17 cellular contexts compared by ENCODE assay signal in the genomic region with DNA sequence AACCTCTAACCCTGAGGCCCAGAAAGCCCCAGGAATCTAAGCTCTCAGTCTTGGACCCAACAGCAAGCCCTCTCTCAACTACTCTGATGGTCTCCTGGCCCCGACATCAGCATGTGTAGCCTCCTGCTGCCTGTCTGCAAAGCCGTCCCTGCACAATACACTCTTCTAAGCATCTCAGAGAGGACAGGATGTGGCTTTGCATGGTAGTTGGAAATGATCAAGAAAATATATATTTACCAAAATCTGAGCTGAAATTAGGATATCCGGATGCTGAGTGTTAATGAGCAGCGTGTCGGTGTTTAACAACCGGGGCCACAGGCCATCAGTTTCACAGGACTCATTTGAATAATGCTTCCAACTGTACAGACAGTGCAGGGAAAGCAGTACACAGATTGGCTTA. TPM values are rescaled to one million over a fixed set of nuclear protein-coding genes. Genes with fewer than 3 reads are reported as not detected.
DNase-seq lines count a peak whose midpoint lies in the region; ATAC-seq and TF ChIP-seq lines count a peak whose summit lies in the region.
"Had no signal": no experiment of that assay in that cellular context is flagged by ENCODE, and none has a peak within 500 bp of the region (broad histone marks: within the 10 kb centered on the region; RNA-seq: fewer than 3 reads in every experiment).

No MANE protein-coding gene starts in this region.

- H3K18ac ChIP-seq in IMR-90 (ENCODE audit: low read depth, low read length), result peak overlapping the region; percentile 39; the same call in 1 of the 2 replicates

- no peak overlapping the region for H2BK5ac ChIP-seq in IMR-90 (ENCODE audit: low read depth, low read length, poor library complexity, severe bottlenecking)

- H3K23ac ChIP-seq in IMR-90 (ENCODE audit: low read depth, low read length), result no peak overlapping the region

- H4K8ac ChIP-seq in IMR-90 (ENCODE audit: low read depth in 2 of 2, low read length in 2 of 2), result no peak overlapping the region

- TF ChIP-seq RAD21 in IMR-90 (IDR thresholded peaks at IDR 0.05; ENCODE audit: low read length), result no peak

- peaks cover 0 to 27% (median 4%) of the 10 kb centered on the region in 11 experiments; a peak in 6 of 22 replicates for H3K36me3 ChIP-seq in BLaER1 treated with 17β-estradiol and CSF1 and Interleukin-3, amounts not matched to agents 10 nM and 100 nM
- H3K36me3 ChIP-seq in IMR-90 (ENCODE audit: control insufficient read depth, insufficient read depth, low read length), result no peaks in the 10 kb centered on the region
- H3K36me3 ChIP-seq in SK-N-MC (ENCODE audit: insufficient read depth, low read length), result no peaks in the 10 kb centered on the region

- H2BK15ac ChIP-seq in IMR-90 (ENCODE audit: low read depth, low read length), result peak overlapping the region; percentile 14; the same call in 1 of the 3 replicates

- WGBS in IMR-90 (ENCODE audit: extremely low coverage in 2 of 2, insufficient read length in 1 of 2), 2 experiments, result no CpG with 5 or more reads among the region's 6 CpGs

- ATAC-seq in IMR-90 (ENCODE audit: low read depth) (peak; percentile 46), left colon (peak; percentile 15), GM18511 (IDR thresholded peaks at IDR 0.05; ENCODE audit: unreplicated experiment) (no peak), GM19023 (IDR thresholded peaks at IDR 0.05; ENCODE audit: unreplicated experiment) (no peak), HG03439 (IDR thresholded peaks at IDR 0.05; ENCODE audit: unreplicated experiment) (no peak)
- ATAC-seq: GM12878, GM23338, HCT116 had no signal

- H3K79me1 ChIP-seq in IMR-90 (ENCODE audit: low read depth in 1 of 2, low read length in 2 of 2), result no peaks in the 10 kb centered on the region

- H3K9me3 ChIP-seq in BLaER1 treated with 17β-estradiol and CSF1 and Interleukin-3, amounts not matched to agents 10 nM and 100 nM (replicated peaks in 1 of 11), result peaks cover 17 to 46% (median 42%) of the 10 kb centered on the region in 11 experiments
- peaks cover 4% of the 10 kb centered on the region; the same call in 1 of the 2 replicates for H3K9me3 ChIP-seq in IMR-90 (ENCODE audit: control insufficient read depth, insufficient read depth, low read length)
- H3K9me3 ChIP-seq in SK-N-MC (ENCODE audit: low read depth, low read length), result peaks cover 8% of the 10 kb centered on the region

- peak overlapping the region; percentile 27; the same call in 1 of the 2 replicates for H3K4ac ChIP-seq in IMR-90 (ENCODE audit: low read depth, low read length)

- no peak overlapping the region for H2AFZ ChIP-seq in IMR-90 (replicated peaks; ENCODE audit: low read length, poor library complexity)

- H4K5ac ChIP-seq in IMR-90 (ENCODE audit: low read depth, low read length), result no peak overlapping the region

- no peak overlapping the region for H2BK20ac ChIP-seq in IMR-90 (ENCODE audit: low read depth, low read length)

- no peak for TF ChIP-seq POLR2A in IMR-90 (IDR thresholded peaks at IDR 0.05; ENCODE audit: low read depth, low read length)

- peak overlapping the region; percentile 12 for H2BK120ac ChIP-seq in IMR-90 (ENCODE audit: low read depth, low read length)

- H3K27me3 ChIP-seq in BLaER1 treated with 17β-estradiol and CSF1 and Interleukin-3, amounts not matched to agents 10 nM and 100 nM, result no peaks in the 10 kb centered on the region
- peaks cover 5% of the 10 kb centered on the region; the same call in 1 of the 2 replicates for H3K27me3 ChIP-seq in IMR-90 (ENCODE audit: control insufficient read depth, insufficient read depth, low read length)

- H3K4me2 ChIP-seq in BLaER1 treated with 17β-estradiol and CSF1 and Interleukin-3, amounts not matched to agents 10 nM and 100 nM, result peak overlapping the region; percentile 78 to 94 (median 87)
- H3K4me2 ChIP-seq in IMR-90 (ENCODE audit: low read depth, low read length), result no peak overlapping the region
- H3K4me2 ChIP-seq: GM23338 had no signal

- no peak for DNase-seq in IMR-90
- DNase-seq in SK-N-MC (ENCODE audit: low read depth, low spot score), result no peak
- DNase-seq in left colon, result no peak
- DNase-seq: CD4-positive, CD25-positive, alpha-beta regulatory T cell; GDM1; KG1; NCI-H1048; NCI-H1694; NCI-H446; NCI-H774 had no signal

- no peak overlapping the region for H2AK9ac ChIP-seq in IMR-90 (replicated peaks; ENCODE audit: low read depth, low read length, poor library complexity)

- no TSS peak for BruUV-seq in IMR-90 (replicated peaks; lab: Mats Ljungman, UMichigan)

- H3K9me1 ChIP-seq in IMR-90 (ENCODE audit: insufficient read depth, low read length), result peaks cover 6% of the 10 kb centered on the region; the same call in 1 of the 2 replicates

- H3K14ac ChIP-seq in IMR-90 (replicated peaks; ENCODE audit: low read depth, low read length), result 0 out of 2 replicates have a peak overlapping the region, but pooled peaks have one; percentile 45

- H4K91ac ChIP-seq in IMR-90 (ENCODE audit: insufficient read depth, low read depth, low read length), result no peak overlapping the region

- peaks cover 35 to 55% (median 47%) of the 10 kb centered on the region in 10 experiments for H3K4me1 ChIP-seq in BLaER1 treated with 17β-estradiol and CSF1 and Interleukin-3, amounts not matched to agents 10 nM and 100 nM
- peaks cover 1% of the 10 kb centered on the region for H3K4me1 ChIP-seq in IMR-90 (ENCODE audit: control insufficient read depth, insufficient read depth, low read length)

- in situ Hi-C loops in IMR-90 (cut with MboI; ENCODE audit: low sequenced_read_pairs), result no loop called here

- H2AK5ac ChIP-seq in IMR-90 (ENCODE audit: low read depth, low read length), result no peak overlapping the region; the same call in 1 of the 2 replicates

- dilution Hi-C loops in IMR-90 (cut with HindIII; ENCODE audit: low sequenced_read_pairs, unreplicated experiment), result no loop called here

- intact Hi-C loops in IMR-90 (cut with micrococcal nuclease) (no loop called here), left colon (cut with DNase I, micrococcal nuclease) (no loop called here)

- H3K9ac ChIP-seq in BLaER1 treated with 17β-estradiol and CSF1 and Interleukin-3, amounts not matched to agents 10 nM and 100 nM, result peak overlapping the region in 9 of 11 experiments; percentile 3 to 63 (median 48); a peak in 13 of 22 replicates
- H3K9ac ChIP-seq in IMR-90 (ENCODE audit: low read depth, low read length), result no peak overlapping the region
- no peak overlapping the region for H3K9ac ChIP-seq in SK-N-MC (ENCODE audit: insufficient read length)

- no peak overlapping the region for H3K56ac ChIP-seq in IMR-90 (ENCODE audit: extremely low read depth, insufficient read depth, low read length)

- POLR2A ChIA-PET in IMR-90 (lab: Charles Lee; ENCODE audit: unreplicated experiment), result no interaction called here

- peak overlapping the region in 9 of 10 experiments; percentile 40 to 64 (median 49); a peak in 12 of 20 replicates for H3K4me3 ChIP-seq in BLaER1 treated with 17β-estradiol and CSF1 and Interleukin-3, amounts not matched to agents 10 nM and 100 nM
- H3K4me3 ChIP-seq in IMR-90 (ENCODE audit: insufficient read depth, low read depth, low read length) (no peak overlapping the region), SK-N-MC (peak overlapping the region; percentile 15; the same call in 1 of the 2 replicates)
- H3K4me3 ChIP-seq: GM12878, GM23338 had no signal

- H3K27ac ChIP-seq in BLaER1 treated with 17β-estradiol and CSF1 and Interleukin-3, amounts not matched to agents 10 nM and 100 nM, result peak overlapping the region in 9 of 11 experiments; percentile 37 to 67 (median 62); a peak in 16 of 22 replicates
- H3K27ac ChIP-seq in IMR-90 (ENCODE audit: insufficient read depth, low read length), result peak overlapping the region; percentile 40; the same call in 1 of the 2 replicates
- no peak overlapping the region for H3K27ac ChIP-seq in SK-N-MC

- no peak for TF ChIP-seq CTCF in IMR-90 (conservative IDR thresholded peaks at IDR 0.05; ENCODE audit: low read depth, low read length)

- CTCF ChIA-PET in IMR-90 (lab: Yijun Ruan, JAX), result interaction anchor here (1.4 kb wide), 1 partner anchor 9 kb away, joined by 4 read pairs; no protein-coding TSS in a partner anchor

- H4K20me1 ChIP-seq in BLaER1 treated with 17β-estradiol and CSF1 and Interleukin-3, amounts not matched to agents 10 nM and 100 nM, result no peaks in the 10 kb centered on the region
- H4K20me1 ChIP-seq in IMR-90 (ENCODE audit: insufficient read depth, low read length), result no peaks in the 10 kb centered on the region

TF ChIP-seq in IMR-90, 13 proteins besides CTCF, POLR2A, EP300 and RAD21 (continues in another document):
- TF ChIP-seq SMC3 (IDR thresholded peaks at IDR 0.05; ENCODE audit: low read depth, low read length), result no peak
- no peak for TF ChIP-seq MAFK (IDR thresholded peaks at IDR 0.05; ENCODE audit: low read depth, low read length)
- TF ChIP-seq, protein P1, sequence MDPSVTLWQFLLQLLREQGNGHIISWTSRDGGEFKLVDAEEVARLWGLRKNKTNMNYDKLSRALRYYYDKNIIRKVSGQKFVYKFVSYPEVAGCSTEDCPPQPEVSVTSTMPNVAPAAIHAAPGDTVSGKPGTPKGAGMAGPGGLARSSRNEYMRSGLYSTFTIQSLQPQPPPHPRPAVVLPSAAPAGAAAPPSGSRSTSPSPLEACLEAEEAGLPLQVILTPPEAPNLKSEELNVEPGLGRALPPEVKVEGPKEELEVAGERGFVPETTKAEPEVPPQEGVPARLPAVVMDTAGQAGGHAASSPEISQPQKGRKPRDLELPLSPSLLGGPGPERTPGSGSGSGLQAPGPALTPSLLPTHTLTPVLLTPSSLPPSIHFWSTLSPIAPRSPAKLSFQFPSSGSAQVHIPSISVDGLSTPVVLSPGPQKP (IDR thresholded peaks at IDR 0.05; ENCODE audit: borderline replicate concordance, low read depth, low read length), result no peak
- no peak for TF ChIP-seq CHD1 (IDR thresholded peaks at IDR 0.05; ENCODE audit: low read depth, low read length)
- no peak for TF ChIP-seq CEBPB (IDR thresholded peaks at IDR 0.05; ENCODE audit: low read depth, low read length)
- TF ChIP-seq NFE2L2 (IDR thresholded peaks at IDR 0.05; ENCODE audit: low read depth, low read length), result no peak
- no peak for TF ChIP-seq BHLHE40 (IDR thresholded peaks at IDR 0.05; ENCODE audit: low read depth, low read length)
- TF ChIP-seq, protein P2, sequence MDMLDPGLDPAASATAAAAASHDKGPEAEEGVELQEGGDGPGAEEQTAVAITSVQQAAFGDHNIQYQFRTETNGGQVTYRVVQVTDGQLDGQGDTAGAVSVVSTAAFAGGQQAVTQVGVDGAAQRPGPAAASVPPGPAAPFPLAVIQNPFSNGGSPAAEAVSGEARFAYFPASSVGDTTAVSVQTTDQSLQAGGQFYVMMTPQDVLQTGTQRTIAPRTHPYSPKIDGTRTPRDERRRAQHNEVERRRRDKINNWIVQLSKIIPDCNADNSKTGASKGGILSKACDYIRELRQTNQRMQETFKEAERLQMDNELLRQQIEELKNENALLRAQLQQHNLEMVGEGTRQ (IDR thresholded peaks at IDR 0.05; ENCODE audit: low read depth, low read length), result no peak
- TF ChIP-seq RFX5 (IDR thresholded peaks at IDR 0.05; ENCODE audit: low read depth, low read length), result no peak
- no peak for TF ChIP-seq RCOR1 (IDR thresholded peaks at IDR 0.05; ENCODE audit: insufficient replicate concordance, low read length)

RNA-seq across cellular contexts. Expression of a gene that starts 59.1 kb away (rescaled TPM):
- total RNA-seq in IMR-90 (2012; rRNA removed), result 1.9 and 2.2 TPM in 2 replicates
- 7.5 and 7.9 TPM in 2 replicates for polyA plus RNA-seq in IMR-90 (2012; rRNA removed)
- 7.5 and 8.7 TPM in 2 replicates for polyA plus RNA-seq in IMR-90 (2012; cell fraction: cytosol; rRNA removed)
- 22.1 and 26.1 TPM in 2 replicates for polyA plus RNA-seq in IMR-90 (2012; cell fraction: nucleus; rRNA removed; ENCODE audit: low replicate concordance)
- total RNA-seq in left colon, result under 1 TPM in 1 of 2 donors, not detected in 1; 0.34 TPM
- total RNA-seq: CD4-positive, CD25-positive, alpha-beta regulatory T cell had no signal

Comparison
In these comparisons a context has a peak if more than half of its experiments do, and no peak if none do; other contexts are left out.
1. H3K9ac ChIP-seq: peak in BLaER1 treated with 17β-estradiol and CSF1 and Interleukin-3, amounts not matched to agents 10 nM and 100 nM (9 of 11); none in IMR-90 (single experiment) and SK-N-MC (single experiment).
2. ATAC-seq: peak in IMR-90 (single experiment) and left colon (single experiment); none in GM18511 (single experiment), GM19023 (single experiment) and HG03439 (single experiment).